9 cellular contexts compared by ENCODE assay signal in the genomic region with DNA sequence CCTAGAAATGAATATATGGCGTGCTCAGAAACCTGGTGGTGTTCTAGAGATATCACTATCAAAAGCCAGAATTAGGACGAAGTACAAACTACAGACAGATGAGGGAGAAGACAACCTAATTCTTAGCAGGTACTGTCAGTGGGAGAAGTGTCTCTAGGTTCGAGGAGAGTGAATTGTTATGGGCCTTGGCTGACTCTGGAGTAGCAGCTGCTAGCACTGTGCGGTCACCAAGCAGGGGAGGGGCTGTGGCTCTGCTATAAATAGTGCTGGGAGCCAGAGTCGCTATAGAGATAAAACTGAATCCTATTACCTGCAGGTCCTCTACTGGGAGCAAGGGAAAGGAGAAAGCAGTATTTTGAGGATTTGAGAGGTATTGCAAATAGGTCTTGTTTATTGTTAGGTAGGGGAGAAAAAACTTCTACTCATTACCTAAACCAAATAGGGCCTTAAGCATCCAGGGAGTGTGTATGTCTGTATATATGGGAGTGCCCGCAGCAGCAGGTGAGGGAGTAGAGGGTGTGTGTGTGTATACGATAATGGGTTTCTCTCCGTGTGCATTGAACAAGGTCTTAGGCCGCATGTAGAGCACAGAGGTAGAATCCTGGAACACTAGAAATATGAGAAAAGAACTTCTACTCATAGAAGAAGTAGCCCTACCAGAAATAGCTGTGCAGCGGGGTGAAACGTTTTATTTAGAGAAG. TPM values are rescaled to one million over a fixed set of nuclear protein-coding genes. Genes with fewer than 3 reads are reported as not detected.
DNase-seq lines count a peak whose midpoint lies in the region; ATAC-seq, FAIRE-seq and TF ChIP-seq lines count a peak whose summit lies in the region.
"Had no signal": no experiment of that assay in that cellular context is flagged by ENCODE, and none has a peak within 500 bp of the region (broad histone marks: within the 10 kb centered on the region; RNA-seq: fewer than 3 reads in every experiment).

No MANE protein-coding gene starts in this region.

- TF ChIP-seq RAD21 in GM12878 (IDR thresholded peaks at IDR 0.05; ENCODE audit: insufficient read depth, low read depth, low read length): no peak

- 7% methylated on average over 11 of the region's 11 CpGs for WGBS in GM12878 (ENCODE audit: insufficient coverage, insufficient replicate concordance, low lambda C conversion rate, missing lambda C conversion rate)

- H3K9ac ChIP-seq in GM12878 (ENCODE audit: control insufficient read depth, insufficient read depth, low read length): no peak overlapping the region

- no peak for FAIRE-seq in GM12878 (lab: Jason Lieb, UNC)
- FAIRE-seq: A204.1 had no signal

- H3K9me3 ChIP-seq in GM12878 (replicated peaks; ENCODE audit: control insufficient read depth, insufficient read depth, low read length): no peaks in the 10 kb centered on the region

- H3K4me1 ChIP-seq in GM12878 (ENCODE audit: control insufficient read depth, insufficient read depth, low read length): peaks cover 13% of the 10 kb centered on the region

- POLR2A ChIA-PET in GM12878 (lab: Charles Lee): interaction anchor here (0.6 to 1.8 kb wide), 4 partner anchors 23 to 108 kb away, joined by 3 to 6 read pairs (median 4); a partner anchor contains a TSS

- peaks cover 35% of the 10 kb centered on the region for H3K79me2 ChIP-seq in GM12878 (ENCODE audit: control insufficient read depth, insufficient read depth, low read length)

- no peak for TF ChIP-seq EP300 in GM12878 (IDR thresholded peaks at IDR 0.05; ENCODE audit: borderline replicate concordance in 1 of 2, control insufficient read depth in 1 of 2, low read depth in 2 of 2, low read length in 2 of 2)

- TF ChIP-seq CTCF in GM12878 (IDR thresholded peaks at IDR 0.05 in 2 of 3, conservative IDR thresholded peaks at IDR 0.05 in 1 of 3; ENCODE audit: control insufficient read depth in 2 of 3, extremely low read depth in 1 of 3, insufficient read depth in 1 of 3, low read depth in 3 of 3, low read length in 3 of 3): no peak

- peak overlapping the region; percentile 99 for H3K4me3 ChIP-seq in GM12878

- CTCF ChIA-PET in GM12878 (lab: Yijun Ruan, JAX): interaction anchor here (0.7 to 3.9 kb wide), 14 partner anchors 8 to 582 kb away, joined by 3 to 38 read pairs (median 4); a partner anchor contains a TSS

- H3K27me3 ChIP-seq in GM12878 (replicated peaks in 1 of 2; ENCODE audit: control insufficient read depth in 2 of 2, insufficient read depth in 2 of 2, low read length in 1 of 2): no peaks in the 10 kb centered on the region

- H3K36me3 ChIP-seq in GM12878 (ENCODE audit: control insufficient read depth in 2 of 2, insufficient read depth in 2 of 2, low read length in 1 of 2): peaks cover 9 to 13% of the 10 kb centered on the region in 2 experiments; a peak in 3 of 4 replicates

- intact Hi-C loops in GM12878 (cut with micrococcal nuclease; ENCODE audit: unreplicated experiment): loop anchor here (2.0 kb wide), 1 partner anchor 137 kb away; a partner anchor contains a TSS
- intact Hi-C loops in posterior vena cava (cut with DNase I): no loop called here

- H3K4me2 ChIP-seq in GM12878 (ENCODE audit: control insufficient read depth, insufficient read depth): peak overlapping the region; percentile 98

- ATAC-seq in GM12878: peak; percentile 8; the same call in 1 of the 3 replicates

- DNase-seq in NCI-H1092 treated with DMSO at 0.1 percent for 48 hours (lab: John Stamatoyannopoulos, UW) (peak; percentile 22), NCI-H1092 (lab: John Stamatoyannopoulos, UW) (no peak), NCI-H2029 (lab: John Stamatoyannopoulos, UW) (peak; percentile 53), GM12878 (ENCODE audit: low read depth, low spot score) (no peak), posterior vena cava (ENCODE audit: low spot score) (peak; percentile 12), CD1c-positive myeloid dendritic cell (ENCODE audit: extremely low spot score) (no peak), DMS53 treated with DMSO at 0.1 percent for 48 hours (lab: John Stamatoyannopoulos, UW; ENCODE audit: unreplicated experiment) (no peak)
- no peak for DNase-seq in activated effector memory CD4-positive, alpha-beta T cell treated with anti-CD3 and anti-CD28 coated beads, Interleukin-2, amount 50 U/mL, for 16 hours

- H4K20me1 ChIP-seq in GM12878 (ENCODE audit: control insufficient read depth, insufficient read depth): no peaks in the 10 kb centered on the region

- no TSS peak for BruUV-seq in GM12878 (replicated peaks; lab: Mats Ljungman, UMichigan)

- no peak for TF ChIP-seq POLR2A in GM12878 (IDR thresholded peaks at IDR 0.05; ENCODE audit: low read depth, low read length)

- H3K27ac ChIP-seq in GM12878 (ENCODE audit: control insufficient read depth, insufficient read depth): no peak overlapping the region

- SMC1A ChIA-PET in GM12878 (lab: Charles Lee; ENCODE audit: uncharacterized antibody, unreplicated experiment): interaction anchor here (0.8 to 2.3 kb wide), 11 partner anchors 12 to 140 kb away, joined by 3 to 8 read pairs (median 5); a partner anchor contains a TSS

- in situ Hi-C loops in GM12878 (cut with MboI): no loop called here

- no peak overlapping the region for H2AFZ ChIP-seq in GM12878 (ENCODE audit: control insufficient read depth, low read depth, low read length)

- RAD21 ChIA-PET in GM12878 (lab: Charles Lee; ENCODE audit: unreplicated experiment): interaction anchor here (0.7 to 2.1 kb wide), 11 partner anchors 12 to 137 kb away, joined by 3 to 15 read pairs (median 4); a partner anchor contains a TSS

RNA-seq across cellular contexts. Expression of a gene that starts 2.2 kb away (rescaled TPM):
- total RNA-seq in GM12878 (2013; cell fraction: nucleolus; rRNA removed): 59.9 and 70.7 TPM in 2 replicates
- total RNA-seq in GM12878 (2014; rRNA removed): 17.1 and 19.2 TPM in 2 replicates
- total RNA-seq in GM12878 (2014; rRNA removed; fragmentation: Illumina TruSeq; extraction: Trizol): 14.9 and 15.6 TPM in 2 replicates
- 33.8 and 35.3 TPM in 2 replicates for total RNA-seq in GM12878 (2021)
- polyA plus RNA-seq in GM12878 (2011; ENCODE audit: low read depth): 15.8 TPM
- polyA plus RNA-seq in GM12878 (2011; rRNA removed): 14.4 and 26.5 TPM in 2 replicates
- polyA plus RNA-seq in GM12878 (2011; cell fraction: cytosol; rRNA removed): 26.3 and 42.3 TPM in 2 replicates
- 74.5 and 93.8 TPM in 2 replicates for polyA plus RNA-seq in GM12878 (2011; cell fraction: nucleus; rRNA removed)
- 19.2 and 23.1 TPM in 2 replicates for polyA plus RNA-seq in GM12878 (2012)
- polyA plus RNA-seq in GM12878 (2014; fragmentation: Illumina TruSeq; extraction: Trizol): 16.8 and 22.8 TPM in 2 replicates
- polyA plus RNA-seq in GM12878 (2014; fragmentation: Nextera tagmentation; extraction: Ambion mirVana): 1 to 10 TPM in 1 of 2 experiments, under 1 TPM in 1; 0.47 to 1.6 TPM
- polyA plus RNA-seq in GM12878 (2014; rRNA removed): 28.0 and 35.4 TPM in 2 replicates
- 10 to 100 TPM; 15.1 to 16.0 TPM for polyA plus RNA-seq in GM12878 (2016; fragmentation: Nextera tagmentation; extraction: Ambion mirVana)
- polyA minus RNA-seq in GM12878 (2011; rRNA and poly(A)+ RNA removed): 34.8 and 40.8 TPM in 2 replicates
- 11.5 and 17.7 TPM in 2 replicates for polyA minus RNA-seq in GM12878 (2011; cell fraction: cytosol; rRNA and poly(A)+ RNA removed)
- polyA minus RNA-seq in GM12878 (2011; cell fraction: nucleus; rRNA and poly(A)+ RNA removed): 30.0 and 52.7 TPM in 2 replicates
- total RNA-seq in posterior vena cava: 10 to 100 TPM; 32.4 to 32.5 TPM

RNA-seq across cellular contexts. Expression of a gene that starts 14.3 kb away (rescaled TPM):
- total RNA-seq in GM12878 (2013; cell fraction: nucleolus; rRNA removed): 10.7 and 12.1 TPM in 2 replicates
- total RNA-seq in GM12878 (2014; rRNA removed) (3.8 and 4.3 TPM in 2 replicates), GM12878 (2014; rRNA removed; fragmentation: Illumina TruSeq; extraction: Trizol) (2.9 and 3.4 TPM in 2 replicates), GM12878 (2021) (5.2 TPM in 2 replicates), posterior vena cava (10 to 100 TPM; 11.9 to 24.8 TPM)
- 2.7 TPM for polyA plus RNA-seq in GM12878 (2011; ENCODE audit: low read depth)
- polyA plus RNA-seq in GM12878 (2011; rRNA removed) (4.1 and 6.2 TPM in 2 replicates), GM12878 (2014; fragmentation: Illumina TruSeq; extraction: Trizol) (0.27 and 2.6 TPM in 2 replicates), GM12878 (2014; fragmentation: Nextera tagmentation; extraction: Ambion mirVana) (1 to 10 TPM; 3.5 to 4.4 TPM), GM12878 (2014; rRNA removed) (4.7 and 4.8 TPM in 2 replicates), GM12878 (2016; fragmentation: Nextera tagmentation; extraction: Ambion mirVana) (1 to 10 TPM; 5.5 to 8.9 TPM)
- 8.0 and 9.0 TPM in 2 replicates for polyA plus RNA-seq in GM12878 (2011; cell fraction: cytosol; rRNA removed)
- polyA plus RNA-seq in GM12878 (2011; cell fraction: nucleus; rRNA removed): 10.2 and 12.5 TPM in 2 replicates
- polyA plus RNA-seq in GM12878 (2012): 3.4 and 5.0 TPM in 2 replicates
- 9.2 and 13.9 TPM in 2 replicates for polyA minus RNA-seq in GM12878 (2011; rRNA and poly(A)+ RNA removed)
- 3.2 and 8.5 TPM in 2 replicates for polyA minus RNA-seq in GM12878 (2011; cell fraction: cytosol; rRNA and poly(A)+ RNA removed)
- 2.2 and 3.2 TPM in 2 replicates for polyA minus RNA-seq in GM12878 (2011; cell fraction: nucleus; rRNA and poly(A)+ RNA removed)

RNA-seq across cellular contexts. Expression of a gene that starts 23.5 kb away (rescaled TPM):
- 32.3 and 32.4 TPM in 2 replicates for total RNA-seq in GM12878 (2013; cell fraction: nucleolus; rRNA removed)
- total RNA-seq in GM12878 (2014; rRNA removed) (7.2 and 10.6 TPM in 2 replicates), GM12878 (2014; rRNA removed; fragmentation: Illumina TruSeq; extraction: Trizol) (5.0 and 5.6 TPM in 2 replicates), GM12878 (2021) (9.6 and 10.3 TPM in 2 replicates), posterior vena cava (10 to 100 TPM; 18.0 to 25.1 TPM)
- polyA plus RNA-seq in GM12878 (2011; ENCODE audit: low read depth): 10.4 TPM
- polyA plus RNA-seq in GM12878 (2011; rRNA removed) (3.4 and 8.0 TPM in 2 replicates), GM12878 (2014; fragmentation: Illumina TruSeq; extraction: Trizol) (3.2 and 6.0 TPM in 2 replicates), GM12878 (2014; fragmentation: Nextera tagmentation; extraction: Ambion mirVana) (1 to 10 TPM in 1 of 2 experiments, under 1 TPM in 1; 0.98 to 1.1 TPM), GM12878 (2014; rRNA removed) (11.7 and 14.3 TPM in 2 replicates), GM12878 (2016; fragmentation: Nextera tagmentation; extraction: Ambion mirVana) (1 to 10 TPM; 6.9 to 7.9 TPM)
- polyA plus RNA-seq in GM12878 (2011; cell fraction: cytosol; rRNA removed): 10.2 and 11.4 TPM in 2 replicates
- 37.0 and 38.6 TPM in 2 replicates for polyA plus RNA-seq in GM12878 (2011; cell fraction: nucleus; rRNA removed)
- 9.1 and 11.0 TPM in 2 replicates for polyA plus RNA-seq in GM12878 (2012)
- polyA minus RNA-seq in GM12878 (2011; rRNA and poly(A)+ RNA removed): 15.2 and 21.1 TPM in 2 replicates
- 7.9 and 8.9 TPM in 2 replicates for polyA minus RNA-seq in GM12878 (2011; cell fraction: cytosol; rRNA and poly(A)+ RNA removed)
- polyA minus RNA-seq in GM12878 (2011; cell fraction: nucleus; rRNA and poly(A)+ RNA removed): 21.9 and 35.3 TPM in 2 replicates

RNA-seq across cellular contexts. Expression of a gene that starts 57.3 kb away (rescaled TPM):
- 320 and 324 TPM in 2 replicates for total RNA-seq in GM12878 (2013; cell fraction: nucleolus; rRNA removed)
- total RNA-seq in GM12878 (2014; rRNA removed) (114 and 121 TPM in 2 replicates), GM12878 (2014; rRNA removed; fragmentation: Illumina TruSeq; extraction: Trizol) (109 and 112 TPM in 2 replicates), GM12878 (2021) (105 and 116 TPM in 2 replicates), posterior vena cava (10 to 100 TPM; 30.1 to 31.5 TPM)
- polyA plus RNA-seq in GM12878 (2011; ENCODE audit: low read depth): 126 TPM
- polyA plus RNA-seq in GM12878 (2011; rRNA removed) (168 and 187 TPM in 2 replicates), GM12878 (2014; fragmentation: Illumina TruSeq; extraction: Trizol) (110 and 118 TPM in 2 replicates), GM12878 (2014; fragmentation: Nextera tagmentation; extraction: Ambion mirVana) (100 to 1,000 TPM in 1 of 2 experiments, 10 to 100 TPM in 1; 94.2 to 127 TPM), GM12878 (2014; rRNA removed) (134 and 151 TPM in 2 replicates), GM12878 (2016; fragmentation: Nextera tagmentation; extraction: Ambion mirVana) (100 to 1,000 TPM; 155 to 157 TPM)
- polyA plus RNA-seq in GM12878 (2011; cell fraction: cytosol; rRNA removed): 192 and 212 TPM in 2 replicates
- polyA plus RNA-seq in GM12878 (2011; cell fraction: nucleus; rRNA removed): 381 and 470 TPM in 2 replicates
- polyA plus RNA-seq in GM12878 (2012): 107 and 126 TPM in 2 replicates
- 105 and 157 TPM in 2 replicates for polyA minus RNA-seq in GM12878 (2011; rRNA and poly(A)+ RNA removed)
- polyA minus RNA-seq in GM12878 (2011; cell fraction: cytosol; rRNA and poly(A)+ RNA removed): 40.4 and 42.6 TPM in 2 replicates
- 99.4 and 119 TPM in 2 replicates for polyA minus RNA-seq in GM12878 (2011; cell fraction: nucleus; rRNA and poly(A)+ RNA removed)

Comparison
In these comparisons a context has a peak if more than half of its experiments do, and no peak if none do; other contexts are left out.
1. DNase-seq: peak in NCI-H1092 treated with DMSO at 0.1 percent for 48 hours (single experiment), NCI-H2029 (single experiment) and posterior vena cava (single experiment); none in NCI-H1092 (single experiment), GM12878 (single experiment), CD1c-positive myeloid dendritic cell (single experiment), activated effector memory CD4-positive, alpha-beta T cell treated with anti-CD3 and anti-CD28 coated beads, Interleukin-2, amount 50 U/mL, for 16 hours (single experiment) and DMS53 treated with DMSO at 0.1 percent for 48 hours (single experiment).